ENCODE assay signal across 1 cellular context in the genomic region with DNA sequence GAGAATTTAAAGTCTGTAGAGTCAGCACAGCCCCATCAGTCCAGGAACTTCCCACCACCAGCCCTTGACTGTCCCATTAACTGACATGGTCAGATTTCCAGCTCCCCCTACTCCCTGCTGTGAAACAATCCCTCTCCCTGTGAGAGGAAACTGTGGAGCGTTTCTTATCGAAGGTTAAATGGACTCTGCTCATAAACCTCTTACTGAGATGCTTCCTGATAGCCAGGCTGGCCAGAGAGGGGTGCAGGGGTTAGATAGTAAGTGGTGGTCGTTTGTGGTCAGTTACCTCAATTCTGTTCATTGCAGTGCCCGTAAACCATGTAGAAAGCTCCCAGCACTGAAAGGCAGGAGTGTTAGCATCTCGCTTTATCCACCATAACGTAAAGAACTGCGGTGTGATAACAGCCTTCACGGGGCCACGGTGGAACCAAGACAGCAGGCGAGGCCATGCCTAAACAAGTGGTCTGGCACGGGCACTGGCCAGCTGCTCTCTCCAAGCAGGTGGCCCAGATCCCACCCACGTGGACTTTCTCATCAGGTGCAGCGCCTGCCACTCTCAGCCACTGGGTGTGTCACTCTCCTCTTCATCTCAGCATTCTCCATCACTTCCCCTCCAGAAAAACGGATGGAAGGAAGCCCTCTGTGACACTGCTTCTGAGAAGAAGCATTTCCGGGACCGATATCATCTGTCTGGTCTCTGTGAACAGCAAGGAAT.
A peak's percentile ranks its signal among the peaks of the same experiment; 100 is the strongest.
TF ChIP-seq lines count a peak whose summit lies in the region.

No MANE protein-coding gene starts in this region.

TF ChIP-seq in K562, 482 proteins besides CTCF, POLR2A, EP300 and RAD21 (continued from another document and continues in another):
- TF ChIP-seq RNF2 (IDR thresholded peaks at IDR 0.05) (peak; percentile 37; the same call in 1 of the 2 replicates), HNRNPLL (IDR thresholded peaks at IDR 0.05; ENCODE audit: low read depth, low read length, poor library complexity, severe bottlenecking) (peak; percentile 31), FOXM1 (IDR thresholded peaks at IDR 0.05; ENCODE audit: low read depth) (peak; percentile 32; the same call in 1 of the 2 replicates), FOXM1 (CRISPR knock-in tag; IDR thresholded peaks at IDR 0.05; ENCODE audit: low read depth) (no peak), MTA2 (IDR thresholded peaks at IDR 0.05; ENCODE audit: low read depth) (peak; percentile 51; the same call in 1 of the 2 replicates), MAZ (CRISPR knock-in tag; conservative IDR thresholded peaks at IDR 0.05 in 1 of 2, IDR thresholded peaks at IDR 0.05 in 1 of 2) (0 out of 4 replicates have a peak, but pooled peaks of 1 of the 2 experiments have one; percentile 16), RCOR1 (IDR thresholded peaks at IDR 0.05; ENCODE audit: borderline replicate concordance in 1 of 2, low read depth in 2 of 2, low read length in 2 of 2) (peak in 1 of 2 experiments; percentile 82; a peak in 3 of 4 replicates), NUFIP1 (IDR thresholded peaks at IDR 0.05; ENCODE audit: partially characterized antibody) (no peak), MYNN (IDR thresholded peaks at IDR 0.05) (0 out of 2 replicates have a peak, but pooled peaks have one; percentile 13), MYNN (CRISPR knock-in tag; IDR thresholded peaks at IDR 0.05) (no peak), ZNF174 (CRISPR knock-in tag; IDR thresholded peaks at IDR 0.05) (no peak), PML (IDR thresholded peaks at IDR 0.05; ENCODE audit: low read length) (peak; percentile 62; the same call in 1 of the 2 replicates), ZNF57 (CRISPR knock-in tag; IDR thresholded peaks at IDR 0.05) (no peak), ZNF436 (CRISPR knock-in tag; IDR thresholded peaks at IDR 0.05) (no peak), GMEB1 (CRISPR knock-in tag; IDR thresholded peaks at IDR 0.05) (no peak), CTBP1 (IDR thresholded peaks at IDR 0.05; ENCODE audit: borderline replicate concordance) (peak; percentile 76; the same call in 1 of the 2 replicates), ARID1B (IDR thresholded peaks at IDR 0.05) (peak; percentile 87), SLC30A9 (CRISPR knock-in tag; IDR thresholded peaks at IDR 0.05) (no peak), NFRKB (IDR thresholded peaks at IDR 0.05; ENCODE audit: low read depth) (no peak), RBFOX2 (IDR thresholded peaks at IDR 0.05; ENCODE audit: low read depth, low read length) (0 out of 2 replicates have a peak, but pooled peaks have one; percentile 26), KDM1A (IDR thresholded peaks at IDR 0.05) (peak; percentile 79 to 83), POLR2AphosphoS5 (IDR thresholded peaks at IDR 0.05; ENCODE audit: control insufficient read depth, insufficient read depth, low read depth, low read length) (peak; percentile 62; the same call in 1 of the 2 replicates), NBN (IDR thresholded peaks at IDR 0.05; ENCODE audit: low read depth) (no peak), HDAC6 (IDR thresholded peaks at IDR 0.05; ENCODE audit: low read depth, low read length) (no peak), TEAD4 (IDR thresholded peaks at IDR 0.05; ENCODE audit: low read length) (peak; percentile 86), TEAD4 (CRISPR knock-in tag; IDR thresholded peaks at IDR 0.05; ENCODE audit: borderline replicate concordance) (no peak), KAT7 (CRISPR knock-in tag; IDR thresholded peaks at IDR 0.05; ENCODE audit: borderline replicate concordance) (no peak), SOX6 (IDR thresholded peaks at IDR 0.05) (peak; percentile 38; the same call in 1 of the 2 replicates), TAL1 (IDR thresholded peaks at IDR 0.05) (peak; percentile 76), HMGN3 (IDR thresholded peaks at IDR 0.05; ENCODE audit: borderline replicate concordance, extremely low read depth, insufficient read length, low read depth, low read length) (peak; percentile 18), ZNF707 (CRISPR knock-in tag; conservative IDR thresholded peaks at IDR 0.05) (no peak)
- TF ChIP-seq, protein P1, sequence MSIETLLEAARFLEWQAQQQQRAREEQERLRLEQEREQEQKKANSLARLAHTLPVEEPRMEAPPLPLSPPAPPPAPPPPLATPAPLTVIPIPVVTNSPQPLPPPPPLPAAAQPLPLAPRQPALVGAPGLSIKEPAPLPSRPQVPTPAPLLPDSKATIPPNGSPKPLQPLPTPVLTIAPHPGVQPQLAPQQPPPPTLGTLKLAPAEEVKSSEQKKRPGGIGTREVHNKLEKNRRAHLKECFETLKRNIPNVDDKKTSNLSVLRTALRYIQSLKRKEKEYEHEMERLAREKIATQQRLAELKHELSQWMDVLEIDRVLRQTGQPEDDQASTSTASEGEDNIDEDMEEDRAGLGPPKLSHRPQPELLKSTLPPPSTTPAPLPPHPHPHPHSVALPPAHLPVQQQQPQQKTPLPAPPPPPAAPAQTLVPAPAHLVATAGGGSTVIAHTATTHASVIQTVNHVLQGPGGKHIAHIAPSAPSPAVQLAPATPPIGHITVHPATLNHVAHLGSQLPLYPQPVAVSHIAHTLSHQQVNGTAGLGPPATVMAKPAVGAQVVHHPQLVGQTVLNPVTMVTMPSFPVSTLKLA (conservative IDR thresholded peaks at IDR 0.05) = peak in 1 of 2 experiments; percentile 16; a peak in 1 of 4 replicates
- TF ChIP-seq, protein P2, sequence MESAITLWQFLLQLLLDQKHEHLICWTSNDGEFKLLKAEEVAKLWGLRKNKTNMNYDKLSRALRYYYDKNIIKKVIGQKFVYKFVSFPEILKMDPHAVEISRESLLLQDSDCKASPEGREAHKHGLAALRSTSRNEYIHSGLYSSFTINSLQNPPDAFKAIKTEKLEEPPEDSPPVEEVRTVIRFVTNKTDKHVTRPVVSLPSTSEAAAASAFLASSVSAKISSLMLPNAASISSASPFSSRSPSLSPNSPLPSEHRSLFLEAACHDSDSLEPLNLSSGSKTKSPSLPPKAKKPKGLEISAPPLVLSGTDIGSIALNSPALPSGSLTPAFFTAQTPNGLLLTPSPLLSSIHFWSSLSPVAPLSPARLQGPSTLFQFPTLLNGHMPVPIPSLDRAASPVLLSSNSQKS (CRISPR knock-in tag; IDR thresholded peaks at IDR 0.05) = no peak
- TF ChIP-seq, protein P3, sequence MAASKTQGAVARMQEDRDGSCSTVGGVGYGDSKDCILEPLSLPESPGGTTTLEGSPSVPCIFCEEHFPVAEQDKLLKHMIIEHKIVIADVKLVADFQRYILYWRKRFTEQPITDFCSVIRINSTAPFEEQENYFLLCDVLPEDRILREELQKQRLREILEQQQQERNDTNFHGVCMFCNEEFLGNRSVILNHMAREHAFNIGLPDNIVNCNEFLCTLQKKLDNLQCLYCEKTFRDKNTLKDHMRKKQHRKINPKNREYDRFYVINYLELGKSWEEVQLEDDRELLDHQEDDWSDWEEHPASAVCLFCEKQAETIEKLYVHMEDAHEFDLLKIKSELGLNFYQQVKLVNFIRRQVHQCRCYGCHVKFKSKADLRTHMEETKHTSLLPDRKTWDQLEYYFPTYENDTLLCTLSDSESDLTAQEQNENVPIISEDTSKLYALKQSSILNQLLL (CRISPR knock-in tag; IDR thresholded peaks at IDR 0.05; ENCODE audit: borderline replicate concordance) = no peak
- TF ChIP-seq, protein P4, sequence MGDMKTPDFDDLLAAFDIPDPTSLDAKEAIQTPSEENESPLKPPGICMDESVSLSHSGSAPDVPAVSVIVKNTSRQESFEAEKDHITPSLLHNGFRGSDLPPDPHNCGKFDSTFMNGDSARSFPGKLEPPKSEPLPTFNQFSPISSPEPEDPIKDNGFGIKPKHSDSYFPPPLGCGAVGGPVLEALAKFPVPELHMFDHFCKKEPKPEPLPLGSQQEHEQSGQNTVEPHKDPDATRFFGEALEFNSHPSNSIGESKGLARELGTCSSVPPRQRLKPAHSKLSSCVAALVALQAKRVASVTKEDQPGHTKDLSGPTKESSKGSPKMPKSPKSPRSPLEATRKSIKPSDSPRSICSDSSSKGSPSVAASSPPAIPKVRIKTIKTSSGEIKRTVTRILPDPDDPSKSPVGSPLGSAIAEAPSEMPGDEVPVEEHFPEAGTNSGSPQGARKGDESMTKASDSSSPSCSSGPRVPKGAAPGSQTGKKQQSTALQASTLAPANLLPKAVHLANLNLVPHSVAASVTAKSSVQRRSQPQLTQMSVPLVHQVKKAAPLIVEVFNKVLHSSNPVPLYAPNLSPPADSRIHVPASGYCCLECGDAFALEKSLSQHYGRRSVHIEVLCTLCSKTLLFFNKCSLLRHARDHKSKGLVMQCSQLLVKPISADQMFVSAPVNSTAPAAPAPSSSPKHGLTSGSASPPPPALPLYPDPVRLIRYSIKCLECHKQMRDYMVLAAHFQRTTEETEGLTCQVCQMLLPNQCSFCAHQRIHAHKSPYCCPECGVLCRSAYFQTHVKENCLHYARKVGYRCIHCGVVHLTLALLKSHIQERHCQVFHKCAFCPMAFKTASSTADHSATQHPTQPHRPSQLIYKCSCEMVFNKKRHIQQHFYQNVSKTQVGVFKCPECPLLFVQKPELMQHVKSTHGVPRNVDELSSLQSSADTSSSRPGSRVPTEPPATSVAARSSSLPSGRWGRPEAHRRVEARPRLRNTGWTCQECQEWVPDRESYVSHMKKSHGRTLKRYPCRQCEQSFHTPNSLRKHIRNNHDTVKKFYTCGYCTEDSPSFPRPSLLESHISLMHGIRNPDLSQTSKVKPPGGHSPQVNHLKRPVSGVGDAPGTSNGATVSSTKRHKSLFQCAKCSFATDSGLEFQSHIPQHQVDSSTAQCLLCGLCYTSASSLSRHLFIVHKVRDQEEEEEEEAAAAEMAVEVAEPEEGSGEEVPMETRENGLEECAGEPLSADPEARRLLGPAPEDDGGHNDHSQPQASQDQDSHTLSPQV (IDR thresholded peaks at IDR 0.05) = 0 out of 2 replicates have a peak, but pooled peaks have one; percentile 48
